ENCODE assay signal across 1 cellular context in genomic region chr13:50419466-50419865, GRCh38.
TF ChIP-seq lines count a peak whose summit lies in the region.

No MANE protein-coding gene starts in this region.

TF ChIP-seq in GM23338, 12 proteins besides CTCF, POLR2A, EP300 and RAD21 (continued from another document):
- TF ChIP-seq EZH2phosphoT487 (IDR thresholded peaks at IDR 0.05; ENCODE audit: unreplicated experiment) (no peak), STAT1 (IDR thresholded peaks at IDR 0.05; ENCODE audit: unreplicated experiment) (no peak), ETS1 (IDR thresholded peaks at IDR 0.05) (no peak), ZNF331 (CRISPR knock-in tag; IDR thresholded peaks at IDR 0.05; ENCODE audit: low read depth) (no peak), REST (IDR thresholded peaks at IDR 0.05; ENCODE audit: unreplicated experiment) (no peak), EZH2 (IDR thresholded peaks at IDR 0.05; ENCODE audit: low read depth, unreplicated experiment) (no peak), POLR2AphosphoS5 (IDR thresholded peaks at IDR 0.05; ENCODE audit: low read depth) (no peak), NANOG (IDR thresholded peaks at IDR 0.05; ENCODE audit: borderline replicate concordance) (no peak), ZNF114 (CRISPR knock-in tag; IDR thresholded peaks at IDR 0.05) (no peak), JUNB (IDR thresholded peaks at IDR 0.05; ENCODE audit: unreplicated experiment) (no peak)
- TF ChIP-seq, protein P1, sequence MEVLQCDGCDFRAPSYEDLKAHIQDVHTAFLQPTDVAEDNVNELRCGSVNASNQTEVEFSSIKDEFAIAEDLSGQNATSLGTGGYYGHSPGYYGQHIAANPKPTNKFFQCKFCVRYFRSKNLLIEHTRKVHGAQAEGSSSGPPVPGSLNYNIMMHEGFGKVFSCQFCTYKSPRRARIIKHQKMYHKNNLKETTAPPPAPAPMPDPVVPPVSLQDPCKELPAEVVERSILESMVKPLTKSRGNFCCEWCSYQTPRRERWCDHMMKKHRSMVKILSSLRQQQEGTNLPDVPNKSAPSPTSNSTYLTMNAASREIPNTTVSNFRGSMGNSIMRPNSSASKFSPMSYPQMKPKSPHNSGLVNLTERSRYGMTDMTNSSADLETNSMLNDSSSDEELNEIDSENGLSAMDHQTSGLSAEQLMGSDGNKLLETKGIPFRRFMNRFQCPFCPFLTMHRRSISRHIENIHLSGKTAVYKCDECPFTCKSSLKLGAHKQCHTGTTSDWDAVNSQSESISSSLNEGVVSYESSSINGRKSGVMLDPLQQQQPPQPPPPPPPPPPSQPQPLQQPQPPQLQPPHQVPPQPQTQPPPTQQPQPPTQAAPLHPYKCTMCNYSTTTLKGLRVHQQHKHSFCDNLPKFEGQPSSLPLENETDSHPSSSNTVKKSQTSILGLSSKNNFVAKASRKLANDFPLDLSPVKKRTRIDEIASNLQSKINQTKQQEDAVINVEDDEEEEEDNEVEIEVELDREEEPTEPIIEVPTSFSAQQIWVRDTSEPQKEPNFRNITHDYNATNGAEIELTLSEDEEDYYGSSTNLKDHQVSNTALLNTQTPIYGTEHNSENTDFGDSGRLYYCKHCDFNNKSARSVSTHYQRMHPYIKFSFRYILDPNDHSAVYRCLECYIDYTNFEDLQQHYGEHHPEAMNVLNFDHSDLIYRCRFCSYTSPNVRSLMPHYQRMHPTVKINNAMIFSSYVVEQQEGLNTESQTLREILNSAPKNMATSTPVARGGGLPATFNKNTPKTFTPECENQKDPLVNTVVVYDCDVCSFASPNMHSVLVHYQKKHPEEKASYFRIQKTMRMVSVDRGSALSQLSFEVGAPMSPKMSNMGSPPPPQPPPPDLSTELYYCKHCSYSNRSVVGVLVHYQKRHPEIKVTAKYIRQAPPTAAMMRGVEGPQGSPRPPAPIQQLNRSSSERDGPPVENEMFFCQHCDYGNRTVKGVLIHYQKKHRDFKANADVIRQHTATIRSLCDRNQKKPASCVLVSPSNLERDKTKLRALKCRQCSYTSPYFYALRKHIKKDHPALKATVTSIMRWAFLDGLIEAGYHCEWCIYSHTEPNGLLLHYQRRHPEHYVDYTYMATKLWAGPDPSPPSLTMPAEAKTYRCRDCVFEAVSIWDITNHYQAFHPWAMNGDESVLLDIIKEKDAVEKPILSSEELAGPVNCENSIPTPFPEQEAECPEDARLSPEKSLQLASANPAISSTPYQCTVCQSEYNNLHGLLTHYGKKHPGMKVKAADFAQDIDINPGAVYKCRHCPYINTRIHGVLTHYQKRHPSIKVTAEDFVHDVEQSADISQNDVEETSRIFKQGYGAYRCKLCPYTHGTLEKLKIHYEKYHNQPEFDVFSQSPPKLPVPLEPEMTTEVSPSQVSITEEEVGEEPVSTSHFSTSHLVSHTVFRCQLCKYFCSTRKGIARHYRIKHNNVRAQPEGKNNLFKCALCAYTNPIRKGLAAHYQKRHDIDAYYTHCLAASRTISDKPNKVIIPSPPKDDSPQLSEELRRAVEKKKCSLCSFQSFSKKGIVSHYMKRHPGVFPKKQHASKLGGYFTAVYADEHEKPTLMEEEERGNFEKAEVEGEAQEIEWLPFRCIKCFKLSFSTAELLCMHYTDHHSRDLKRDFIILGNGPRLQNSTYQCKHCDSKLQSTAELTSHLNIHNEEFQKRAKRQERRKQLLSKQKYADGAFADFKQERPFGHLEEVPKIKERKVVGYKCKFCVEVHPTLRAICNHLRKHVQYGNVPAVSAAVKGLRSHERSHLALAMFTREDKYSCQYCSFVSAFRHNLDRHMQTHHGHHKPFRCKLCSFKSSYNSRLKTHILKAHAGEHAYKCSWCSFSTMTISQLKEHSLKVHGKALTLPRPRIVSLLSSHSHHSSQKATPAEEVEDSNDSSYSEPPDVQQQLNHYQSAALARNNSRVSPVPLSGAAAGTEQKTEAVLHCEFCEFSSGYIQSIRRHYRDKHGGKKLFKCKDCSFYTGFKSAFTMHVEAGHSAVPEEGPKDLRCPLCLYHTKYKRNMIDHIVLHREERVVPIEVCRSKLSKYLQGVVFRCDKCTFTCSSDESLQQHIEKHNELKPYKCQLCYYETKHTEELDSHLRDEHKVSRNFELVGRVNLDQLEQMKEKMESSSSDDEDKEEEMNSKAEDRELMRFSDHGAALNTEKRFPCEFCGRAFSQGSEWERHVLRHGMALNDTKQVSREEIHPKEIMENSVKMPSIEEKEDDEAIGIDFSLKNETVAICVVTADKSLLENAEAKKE (CRISPR knock-in tag; IDR thresholded peaks at IDR 0.05): no peak
